8 cellular contexts compared by ENCODE assay signal in genomic region chr4:47926667-47927258, GRCh38. TPM values are rescaled to one million over a fixed set of nuclear protein-coding genes. Genes with fewer than 3 reads are reported as not detected.
A peak's percentile ranks its signal among the peaks of the same experiment; 100 is the strongest.
DNase-seq lines count a peak whose midpoint lies in the region; ATAC-seq and TF ChIP-seq lines count a peak whose summit lies in the region.

No MANE protein-coding gene starts in this region.

- H3K36me3 ChIP-seq in thoracic aorta, result no peaks in the 10 kb centered on the region

- DNase-seq in AG10803 (ENCODE audit: low read depth) (peak; percentile 37), NCI-H748 treated with DMSO at 0.1 percent for 48 hours (lab: John Stamatoyannopoulos, UW) (peak; percentile 42), activated T-cell treated with anti-CD3 and anti-CD28 coated beads for 48 hours (ENCODE audit: low read depth) (peak; percentile 23), fibroblast of gingiva (ENCODE audit: low read depth) (peak; percentile 24), thoracic aorta (ENCODE audit: low spot score) (no peak)
- peak; percentile 69 for DNase-seq in natural killer cell treated with Interleukin-12 subunit alpha and Interleukin-12 subunit beta and Interleukin-15 and Interleukin-18, amount 100 ng/mL, for 72 hours (ENCODE audit: low spot score)

- H3K36me3 Mint-ChIP-seq in natural killer cell treated with Interleukin-12 subunit alpha and Interleukin-12 subunit beta and Interleukin-15 and Interleukin-18, amount 100 ng/mL, for 72 hours, result no peaks in the 10 kb centered on the region

- H3K9me3 Mint-ChIP-seq in natural killer cell treated with Interleukin-12 subunit alpha and Interleukin-12 subunit beta and Interleukin-15 and Interleukin-18, amount 100 ng/mL, for 72 hours, result no peaks in the 10 kb centered on the region

- TF ChIP-seq CTCF in AG10803 (conservative IDR thresholded peaks at IDR 0.05; ENCODE audit: low read length), result peak; percentile 80
- TF ChIP-seq CTCF in thoracic aorta (IDR thresholded peaks at IDR 0.05), result peak; percentile 53

- no peaks in the 10 kb centered on the region for H3K9me3 ChIP-seq in thoracic aorta

- H3K4me3 ChIP-seq in AG10803 (ENCODE audit: low read length) (no peak overlapping the region), thoracic aorta (peak overlapping the region; percentile 2)

- ATAC-seq in GM18520 (IDR thresholded peaks at IDR 0.05; ENCODE audit: unreplicated experiment) (peak; percentile 85), HG03039 (IDR thresholded peaks at IDR 0.05; ENCODE audit: unreplicated experiment) (peak; percentile 96), thoracic aorta (ENCODE audit: insufficient number of reproducible peaks, low FRiP score, low read depth) (peak; percentile 91)
- ATAC-seq in natural killer cell treated with Interleukin-12 subunit alpha and Interleukin-12 subunit beta and Interleukin-15 and Interleukin-18, amount 100 ng/mL, for 72 hours, result peak; percentile 80 to 83

- H3K27me3 Mint-ChIP-seq in natural killer cell treated with Interleukin-12 subunit alpha and Interleukin-12 subunit beta and Interleukin-15 and Interleukin-18, amount 100 ng/mL, for 72 hours, result peaks cover 34 to 55% of the 10 kb centered on the region in 2 donors

- peaks cover 6 to 7% of the 10 kb centered on the region in 2 donors for H3K4me1 Mint-ChIP-seq in natural killer cell treated with Interleukin-12 subunit alpha and Interleukin-12 subunit beta and Interleukin-15 and Interleukin-18, amount 100 ng/mL, for 72 hours (ENCODE audit: low read depth in 2 of 2)

- no peak overlapping the region for H3K4me3 Mint-ChIP-seq in natural killer cell treated with Interleukin-12 subunit alpha and Interleukin-12 subunit beta and Interleukin-15 and Interleukin-18, amount 100 ng/mL, for 72 hours

- no peaks in the 10 kb centered on the region for H3K27me3 ChIP-seq in thoracic aorta (replicated peaks; ENCODE audit: insufficient read depth)

- peaks cover 0 to 15% of the 10 kb centered on the region in 2 donors for H3K4me1 ChIP-seq in thoracic aorta (ENCODE audit: control insufficient read depth in 1 of 2, low read depth in 2 of 2)

- H3K27ac ChIP-seq in thoracic aorta, result no peak overlapping the region

- H3K27ac Mint-ChIP-seq in natural killer cell treated with Interleukin-12 subunit alpha and Interleukin-12 subunit beta and Interleukin-15 and Interleukin-18, amount 100 ng/mL, for 72 hours, result peak overlapping the region in 1 of 2 donors; percentile 31

RNA-seq across cellular contexts. Expression of gene NFXL1, which starts 12.4 kb away (rescaled TPM):
- 10 to 100 TPM; 12.1 to 21.9 TPM for total RNA-seq in natural killer cell treated with Interleukin-12 subunit alpha and Interleukin-12 subunit beta and Interleukin-15 and Interleukin-18, amount 100 ng/mL, for 72 hours
- 10 to 100 TPM in 1 of 2 donors, 1 to 10 TPM in 1; 5.6 to 13.1 TPM for total RNA-seq in thoracic aorta
